In the genomic region with DNA sequence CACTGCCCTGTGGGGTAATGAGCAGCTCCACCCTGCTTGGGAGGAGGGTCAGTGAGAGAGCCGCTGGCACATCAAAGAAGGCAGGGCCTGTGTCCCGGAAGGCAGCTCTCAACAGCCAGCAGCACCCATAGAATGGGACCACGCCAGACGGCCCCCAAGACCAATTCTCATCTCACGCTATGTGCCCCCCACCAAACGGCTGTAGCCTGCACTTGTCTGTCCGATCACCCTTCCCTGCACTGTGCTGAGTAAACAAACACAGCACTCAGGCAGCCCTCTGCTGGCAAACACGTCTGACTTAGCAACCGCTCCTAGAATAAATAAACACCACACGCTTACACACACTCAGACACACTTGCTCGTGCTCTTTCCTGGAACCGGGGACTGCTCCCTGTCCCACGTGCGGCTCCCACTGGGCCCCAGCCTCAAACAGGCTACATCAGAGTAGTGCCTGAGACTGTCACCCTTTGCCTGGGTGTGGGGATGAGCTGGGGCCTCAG, we compare ENCODE assay signal across 1 cellular context.
A peak's percentile ranks its signal among the peaks of the same experiment; 100 is the strongest.
TF ChIP-seq lines count a peak whose summit lies in the region.

No MANE protein-coding gene starts in this region.

TF ChIP-seq in HEK293, 187 proteins besides CTCF, POLR2A, EP300 and RAD21 (continued from another document and continues in another):
- peak; percentile 69; the same call in 1 of the 2 replicates for TF ChIP-seq KLF7 (tag by site-specific recombination; IDR thresholded peaks at IDR 0.05; ENCODE audit: borderline replicate concordance)
- no peak for TF ChIP-seq PRDM2 (tag by site-specific recombination; IDR thresholded peaks at IDR 0.05; ENCODE audit: borderline replicate concordance)
- TF ChIP-seq ZSCAN30 (tag by site-specific recombination; IDR thresholded peaks at IDR 0.05) = peak; percentile 47
- no peak for TF ChIP-seq ZFP41 (tag by site-specific recombination; IDR thresholded peaks at IDR 0.05; ENCODE audit: borderline replicate concordance)
- TF ChIP-seq KLF9 (tag by site-specific recombination; IDR thresholded peaks at IDR 0.05; ENCODE audit: low read depth) = no peak
- no peak for TF ChIP-seq ZNF791 (tag by site-specific recombination; IDR thresholded peaks at IDR 0.05)
- no peak for TF ChIP-seq ZNF302 (tag by site-specific recombination; IDR thresholded peaks at IDR 0.05; ENCODE audit: low read depth)
- peak; percentile 98 for TF ChIP-seq OSR2 (tag by site-specific recombination; IDR thresholded peaks at IDR 0.05)
- TF ChIP-seq ZNF530 (tag by site-specific recombination; IDR thresholded peaks at IDR 0.05; ENCODE audit: low read depth) = no peak
- no peak for TF ChIP-seq ZNF391 (tag by site-specific recombination; IDR thresholded peaks at IDR 0.05; ENCODE audit: borderline replicate concordance, low read depth)
- peak; percentile 85 for TF ChIP-seq SP7 (tag by site-specific recombination; IDR thresholded peaks at IDR 0.05)
- TF ChIP-seq GLIS1 (tag by site-specific recombination; IDR thresholded peaks at IDR 0.05) = peak; percentile 92
- no peak for TF ChIP-seq ZNF623 (tag by site-specific recombination; IDR thresholded peaks at IDR 0.05)
- no peak for TF ChIP-seq ZNF837 (tag by site-specific recombination; IDR thresholded peaks at IDR 0.05)
- TF ChIP-seq EGR2 (tag by site-specific recombination; IDR thresholded peaks at IDR 0.05; ENCODE audit: low read depth) = no peak
- TF ChIP-seq, protein P1, sequence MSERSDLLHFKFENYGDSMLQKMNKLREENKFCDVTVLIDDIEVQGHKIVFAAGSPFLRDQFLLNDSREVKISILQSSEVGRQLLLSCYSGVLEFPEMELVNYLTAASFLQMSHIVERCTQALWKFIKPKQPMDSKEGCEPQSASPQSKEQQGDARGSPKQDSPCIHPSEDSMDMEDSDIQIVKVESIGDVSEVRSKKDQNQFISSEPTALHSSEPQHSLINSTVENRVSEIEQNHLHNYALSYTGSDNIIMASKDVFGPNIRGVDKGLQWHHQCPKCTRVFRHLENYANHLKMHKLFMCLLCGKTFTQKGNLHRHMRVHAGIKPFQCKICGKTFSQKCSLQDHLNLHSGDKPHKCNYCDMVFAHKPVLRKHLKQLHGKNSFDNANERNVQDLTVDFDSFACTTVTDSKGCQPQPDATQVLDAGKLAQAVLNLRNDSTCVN (tag by site-specific recombination; optimal IDR thresholded peaks at IDR 0.05) = peak; percentile 34
- no peak for TF ChIP-seq REST (tag by site-specific recombination; IDR thresholded peaks at IDR 0.05)
- no peak for TF ChIP-seq ZNF664 (tag by site-specific recombination; IDR thresholded peaks at IDR 0.05)
- no peak for TF ChIP-seq ZNF658 (tag by site-specific recombination; IDR thresholded peaks at IDR 0.05)
- TF ChIP-seq, protein P2, sequence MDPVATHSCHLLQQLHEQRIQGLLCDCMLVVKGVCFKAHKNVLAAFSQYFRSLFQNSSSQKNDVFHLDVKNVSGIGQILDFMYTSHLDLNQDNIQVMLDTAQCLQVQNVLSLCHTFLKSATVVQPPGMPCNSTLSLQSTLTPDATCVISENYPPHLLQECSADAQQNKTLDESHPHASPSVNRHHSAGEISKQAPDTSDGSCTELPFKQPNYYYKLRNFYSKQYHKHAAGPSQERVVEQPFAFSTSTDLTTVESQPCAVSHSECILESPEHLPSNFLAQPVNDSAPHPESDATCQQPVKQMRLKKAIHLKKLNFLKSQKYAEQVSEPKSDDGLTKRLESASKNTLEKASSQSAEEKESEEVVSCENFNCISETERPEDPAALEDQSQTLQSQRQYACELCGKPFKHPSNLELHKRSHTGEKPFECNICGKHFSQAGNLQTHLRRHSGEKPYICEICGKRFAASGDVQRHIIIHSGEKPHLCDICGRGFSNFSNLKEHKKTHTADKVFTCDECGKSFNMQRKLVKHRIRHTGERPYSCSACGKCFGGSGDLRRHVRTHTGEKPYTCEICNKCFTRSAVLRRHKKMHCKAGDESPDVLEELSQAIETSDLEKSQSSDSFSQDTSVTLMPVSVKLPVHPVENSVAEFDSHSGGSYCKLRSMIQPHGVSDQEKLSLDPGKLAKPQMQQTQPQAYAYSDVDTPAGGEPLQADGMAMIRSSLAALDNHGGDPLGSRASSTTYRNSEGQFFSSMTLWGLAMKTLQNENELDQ (tag by site-specific recombination; IDR thresholded peaks at IDR 0.05; ENCODE audit: low read depth) = no peak
- no peak for TF ChIP-seq PRDM1 (tag by site-specific recombination; IDR thresholded peaks at IDR 0.05)
- no peak for TF ChIP-seq ZNF404 (tag by site-specific recombination; IDR thresholded peaks at IDR 0.05)
- no peak for TF ChIP-seq ZNF362 (tag by site-specific recombination; IDR thresholded peaks at IDR 0.05)
- no peak for TF ChIP-seq ZNF354C (tag by site-specific recombination; IDR thresholded peaks at IDR 0.05; ENCODE audit: borderline replicate concordance, low read depth)
- no peak for TF ChIP-seq ZNF544 (tag by site-specific recombination; IDR thresholded peaks at IDR 0.05)
- TF ChIP-seq ZFHX2 (tag by site-specific recombination; conservative IDR thresholded peaks at IDR 0.05) = peak; percentile 29; the same call in 1 of the 2 replicates
- TF ChIP-seq ZNF132 (tag by site-specific recombination; IDR thresholded peaks at IDR 0.05; ENCODE audit: borderline replicate concordance) = no peak
- no peak for TF ChIP-seq ZNF23 (tag by site-specific recombination; IDR thresholded peaks at IDR 0.05; ENCODE audit: borderline replicate concordance)
- TF ChIP-seq, protein P3, sequence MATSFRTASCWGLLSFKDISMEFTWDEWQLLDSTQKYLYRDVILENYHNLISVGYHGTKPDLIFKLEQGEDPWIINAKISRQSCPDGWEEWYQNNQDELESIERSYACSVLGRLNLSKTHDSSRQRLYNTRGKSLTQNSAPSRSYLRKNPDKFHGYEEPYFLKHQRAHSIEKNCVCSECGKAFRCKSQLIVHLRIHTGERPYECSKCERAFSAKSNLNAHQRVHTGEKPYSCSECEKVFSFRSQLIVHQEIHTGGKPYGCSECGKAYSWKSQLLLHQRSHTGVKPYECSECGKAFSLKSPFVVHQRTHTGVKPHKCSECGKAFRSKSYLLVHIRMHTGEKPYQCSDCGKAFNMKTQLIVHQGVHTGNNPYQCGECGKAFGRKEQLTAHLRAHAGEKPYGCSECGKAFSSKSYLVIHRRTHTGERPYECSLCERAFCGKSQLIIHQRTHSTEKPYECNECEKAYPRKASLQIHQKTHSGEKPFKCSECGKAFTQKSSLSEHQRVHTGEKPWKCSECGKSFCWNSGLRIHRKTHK (tag by site-specific recombination; IDR thresholded peaks at IDR 0.05) = no peak
- TF ChIP-seq ZNF423 (tag by site-specific recombination; IDR thresholded peaks at IDR 0.05) = peak; percentile 77; the same call in 1 of the 2 replicates
- peak; percentile 47; the same call in 1 of the 2 replicates for TF ChIP-seq ZBTB10 (tag by site-specific recombination; IDR thresholded peaks at IDR 0.05)
- no peak for TF ChIP-seq ZNF214 (tag by site-specific recombination; IDR thresholded peaks at IDR 0.05; ENCODE audit: borderline replicate concordance)
- peak; percentile 87 for TF ChIP-seq ZNF341 (tag by site-specific recombination; IDR thresholded peaks at IDR 0.05; ENCODE audit: low read depth)
- TF ChIP-seq, protein P4, sequence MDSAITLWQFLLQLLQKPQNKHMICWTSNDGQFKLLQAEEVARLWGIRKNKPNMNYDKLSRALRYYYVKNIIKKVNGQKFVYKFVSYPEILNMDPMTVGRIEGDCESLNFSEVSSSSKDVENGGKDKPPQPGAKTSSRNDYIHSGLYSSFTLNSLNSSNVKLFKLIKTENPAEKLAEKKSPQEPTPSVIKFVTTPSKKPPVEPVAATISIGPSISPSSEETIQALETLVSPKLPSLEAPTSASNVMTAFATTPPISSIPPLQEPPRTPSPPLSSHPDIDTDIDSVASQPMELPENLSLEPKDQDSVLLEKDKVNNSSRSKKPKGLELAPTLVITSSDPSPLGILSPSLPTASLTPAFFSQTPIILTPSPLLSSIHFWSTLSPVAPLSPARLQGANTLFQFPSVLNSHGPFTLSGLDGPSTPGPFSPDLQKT (IDR thresholded peaks at IDR 0.05; ENCODE audit: borderline replicate concordance, low read depth, low read length) = no peak
- TF ChIP-seq ZNF48 (tag by site-specific recombination; IDR thresholded peaks at IDR 0.05) = no peak
- TF ChIP-seq ZNF239 (tag by site-specific recombination; IDR thresholded peaks at IDR 0.05) = no peak
- peak; percentile 36 for TF ChIP-seq ZBTB21 (tag by site-specific recombination; IDR thresholded peaks at IDR 0.05)
- TF ChIP-seq HOXA7 (CRISPR knock-in tag; IDR thresholded peaks at IDR 0.05; ENCODE audit: borderline replicate concordance) = no peak
- TF ChIP-seq WT1 (tag by site-specific recombination; IDR thresholded peaks at IDR 0.05) = peak; percentile 86
